Comparison of ENCODE assay signal across 1 cellular context in genomic region chr20:25136643-25137559, GRCh38.
A peak's percentile ranks its signal among the peaks of the same experiment; 100 is the strongest.
TF ChIP-seq lines count a peak whose summit lies in the region.

No MANE protein-coding gene starts in this region.

TF ChIP-seq in HepG2, 621 proteins besides CTCF, POLR2A, EP300 and RAD21:
- TF ChIP-seq ZNF510 (CRISPR knock-in tag; IDR thresholded peaks at IDR 0.05; ENCODE audit: low read depth) (no peak), NFE2L2 (IDR thresholded peaks at IDR 0.05; ENCODE audit: low read length) (0 out of 2 replicates have a peak, but pooled peaks have one; percentile 36), ZBTB42 (CRISPR knock-in tag; IDR thresholded peaks at IDR 0.05) (no peak), FOSL2 (CRISPR knock-in tag; IDR thresholded peaks at IDR 0.05) (peak; percentile 73), XRCC5 (optimal IDR thresholded peaks at IDR 0.05; ENCODE audit: low read length) (peak; percentile 27)
